Comparison of ENCODE assay signal across 28 cellular contexts in the genomic region with DNA sequence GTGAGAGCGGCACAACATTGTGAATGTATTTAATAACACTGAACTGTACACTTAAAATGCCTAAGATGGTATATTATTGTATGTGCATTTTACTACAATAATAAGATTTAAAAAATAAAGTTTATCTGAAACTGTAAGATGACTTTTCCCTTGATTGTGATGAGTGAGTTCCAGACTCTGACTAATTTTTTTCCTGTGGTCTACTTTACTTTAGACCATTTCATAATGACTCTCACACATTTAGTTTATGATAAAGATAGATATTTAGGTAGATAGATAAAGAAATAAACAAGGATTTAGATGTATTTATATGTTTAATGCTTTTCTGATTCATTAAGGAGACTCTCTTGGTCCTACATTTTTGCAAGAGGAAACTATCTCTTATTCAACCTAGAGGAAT.
"Had no signal": no experiment of that assay in that cellular context is flagged by ENCODE, and none has a peak within 500 bp of the region (broad histone marks: within the 10 kb centered on the region; RNA-seq: fewer than 3 reads in every experiment).

No MANE protein-coding gene starts in this region.

- H3K4me3 Mint-ChIP-seq: dendritic cell treated with granulocyte-macrophage colony-stimulating factor and Interleukin-4, amounts not matched to agents 40 ng/mL and 50 ng/mL, for 4 days; effector memory CD8-positive, alpha-beta T cell; endodermal cell; mesothelial cell of epicardium; naive B cell had no signal

- FAIRE-seq: endometrium, islet of Langerhans, keratinocyte had no signal

- ATAC-seq: effector memory CD8-positive, alpha-beta T cell; esophagus mucosa; gastrocnemius medialis; heart right ventricle; left cardiac atrium; left lung; left ventricle myocardium superior; lower lobe of right lung; mucosa of descending colon had no signal

- H3K4me1 ChIP-seq: colonic mucosa, esophagus squamous epithelium, gastrocnemius medialis, heart right ventricle, left lung, lower lobe of right lung had no signal

- H3K27me3 Mint-ChIP-seq: dendritic cell treated with granulocyte-macrophage colony-stimulating factor and Interleukin-4, amounts not matched to agents 40 ng/mL and 50 ng/mL, for 4 days; effector memory CD8-positive, alpha-beta T cell; naive B cell had no signal

- DNase-seq: colonic mucosa; cortex of kidney; effector CD8-positive, alpha-beta T cell; effector memory CD8-positive, alpha-beta T cell; endodermal cell; erythroblast; esophagus squamous epithelium; foreskin fibroblast; foreskin melanocyte; gastrocnemius medialis; glutamatergic neuron; head of caudate nucleus; heart right ventricle; hippocampal formation; left cardiac atrium; left lung; left ventricle myocardium superior; lower lobe of right lung; mesenchymal stem cell; mucosa of descending colon; naive B cell had no signal

- H3K36me3 ChIP-seq: colonic mucosa, esophagus squamous epithelium, gastrocnemius medialis, heart right ventricle, left lung, lower lobe of right lung had no signal

- H3K4me3 ChIP-seq: colonic mucosa, esophagus squamous epithelium, gastrocnemius medialis, heart right ventricle, left lung, lower lobe of right lung, mucosa of descending colon had no signal

- H3K9me3 Mint-ChIP-seq: effector memory CD8-positive, alpha-beta T cell; endodermal cell; mesothelial cell of epicardium had no signal

- H3K27ac ChIP-seq: colonic mucosa, epithelial cell of prostate, esophagus squamous epithelium, gastrocnemius medialis, heart right ventricle, left lung, lower lobe of right lung had no signal

- H3K36me3 Mint-ChIP-seq: mesothelial cell of epicardium, naive B cell had no signal

- H3K27ac Mint-ChIP-seq: dendritic cell treated with granulocyte-macrophage colony-stimulating factor and Interleukin-4, amounts not matched to agents 40 ng/mL and 50 ng/mL, for 4 days; effector memory CD8-positive, alpha-beta T cell; endodermal cell; mesothelial cell of epicardium; naive B cell had no signal

- H3K4me1 Mint-ChIP-seq: endodermal cell, naive B cell had no signal

- H3K27me3 ChIP-seq: colonic mucosa, esophagus squamous epithelium, gastrocnemius medialis, heart right ventricle, left lung had no signal

- H3K9me3 ChIP-seq: colonic mucosa, esophagus squamous epithelium, gastrocnemius medialis, heart right ventricle, left lung, lower lobe of right lung, mucosa of descending colon had no signal
